ENCODE assay signal across 8 cellular contexts in the genomic region with DNA sequence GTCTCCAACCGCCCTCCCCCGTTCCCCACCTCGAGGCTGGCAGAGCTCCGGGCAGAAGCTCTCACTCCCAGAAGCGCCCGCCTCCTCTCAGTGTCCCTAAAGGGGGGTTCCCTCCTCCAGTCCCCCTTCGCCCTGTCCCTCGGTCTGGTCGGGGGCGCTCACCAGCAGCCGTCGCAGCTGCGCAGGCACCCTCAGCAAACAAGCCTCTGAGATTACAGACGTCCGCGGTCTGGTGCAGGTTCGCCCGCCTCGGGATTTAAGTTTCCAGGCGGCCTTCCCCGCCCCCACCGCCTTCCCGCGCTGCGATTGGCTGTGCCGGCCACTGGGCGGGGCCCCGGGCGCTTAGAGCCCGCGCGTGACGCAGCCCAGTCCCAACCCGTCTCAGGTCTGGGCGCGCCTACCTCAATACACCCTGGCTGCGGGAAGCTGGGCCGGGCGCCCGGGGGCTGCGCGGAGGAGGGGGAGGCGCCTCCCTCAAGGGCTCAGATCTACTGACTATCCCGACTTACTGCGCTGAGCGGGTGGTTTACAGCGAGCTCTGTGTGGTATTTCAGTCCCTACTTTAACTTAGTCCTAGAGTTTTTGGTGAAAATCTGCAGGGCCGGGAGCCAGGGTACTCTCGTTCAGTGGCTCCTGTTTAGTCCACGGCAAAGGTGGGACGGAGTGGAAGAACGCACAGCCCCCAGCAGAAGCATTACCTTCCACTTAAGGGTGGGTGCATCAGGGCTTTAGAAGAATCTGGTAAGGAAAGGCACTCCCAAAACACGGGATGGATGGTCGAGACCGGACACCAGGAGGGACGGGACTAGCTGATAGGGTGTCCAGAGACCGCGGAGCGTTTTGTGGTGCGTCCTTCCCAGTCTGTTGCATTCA. TPM values are rescaled to one million over a fixed set of nuclear protein-coding genes. Genes with fewer than 3 reads are reported as not detected.
A peak's percentile ranks its signal among the peaks of the same experiment; 100 is the strongest.
DNase-seq lines count a peak whose midpoint lies in the region; ATAC-seq and TF ChIP-seq lines count a peak whose summit lies in the region.

A gene (minus strand): TSS at position 234 of the 873 bp plus-strand sequence. CDS start 1,099 bp downstream, outside the sequence.

- H3K4me3 ChIP-seq in adipocyte (ENCODE audit: low read length) (peak within 1 kb of the TSS; percentile 83), left ventricle myocardium inferior (peak within 1 kb of the TSS; percentile 76), prostate gland (peak within 1 kb of the TSS; percentile 36 to 52)

- H3K4me1 ChIP-seq in adipocyte (ENCODE audit: control insufficient read depth, insufficient read depth, low read length) (no peaks in the 10 kb centered on the region), left ventricle myocardium inferior (peaks cover 14% of the 10 kb centered on the region), prostate gland (replicated peaks) (no peaks in the 10 kb centered on the region)

- TF ChIP-seq POLR2A in prostate gland (IDR thresholded peaks at IDR 0.05): peak; percentile 79

- H3K9ac ChIP-seq in adipocyte (ENCODE audit: low read length): no peak within 1 kb of the TSS

- TF ChIP-seq CTCF in left ventricle myocardium inferior (IDR thresholded peaks at IDR 0.05; ENCODE audit: borderline replicate concordance): no peak
- TF ChIP-seq CTCF in prostate gland (IDR thresholded peaks at IDR 0.05): peak in 2 of 4 experiments; percentile 14 to 32

- WGBS in prostate gland: 1% methylated on average over 58 of the region's 60 CpGs

- peak; percentile 22 for DNase-seq in GM04503 (ENCODE audit: low read depth)
- DNase-seq in NCI-H1092 treated with DMSO at 0.1 percent for 48 hours (lab: John Stamatoyannopoulos, UW): peak; percentile 94
- DNase-seq in SW 1271 (lab: John Stamatoyannopoulos, UW): peak; percentile 57 to 88
- peak; percentile 93 for DNase-seq in adipocyte (ENCODE audit: low read depth)
- peak; percentile 85 for DNase-seq in left ventricle myocardium inferior
- peak; percentile 91 for DNase-seq in prostate gland (ENCODE audit: low spot score)
- peak; percentile 84 for DNase-seq in ureter (ENCODE audit: low spot score)

- H3K27ac ChIP-seq in left ventricle myocardium inferior (replicated peaks) (no peak within 1 kb of the TSS), prostate gland (peak within 1 kb of the TSS in 1 of 2 donors; percentile 39)

- intact Hi-C loops in left ventricle myocardium inferior (cut with micrococcal nuclease): no loop called here
- intact Hi-C loops in prostate gland (cut with DNase I): no loop called here

- ATAC-seq in HG02588 (IDR thresholded peaks at IDR 0.05; ENCODE audit: unreplicated experiment): peak; percentile 98

- H3K36me3 ChIP-seq in adipocyte (ENCODE audit: control insufficient read depth, insufficient read depth, low read length, severe bottlenecking) (no peaks in the 10 kb centered on the region), left ventricle myocardium inferior (no peaks in the 10 kb centered on the region), prostate gland (no peaks in the 10 kb centered on the region)

- peaks cover 5% of the 10 kb centered on the region for H3K9me3 ChIP-seq in adipocyte (ENCODE audit: control insufficient read depth, low read length)
- H3K9me3 ChIP-seq in left ventricle myocardium inferior (replicated peaks): peaks cover 4% of the 10 kb centered on the region
- H3K9me3 ChIP-seq in prostate gland: no peaks in the 10 kb centered on the region

- H3K27me3 ChIP-seq in adipocyte (replicated peaks; ENCODE audit: control insufficient read depth, insufficient read depth, low read length) (peaks cover 24% of the 10 kb centered on the region), left ventricle myocardium inferior (ENCODE audit: low read depth) (peaks cover 67% of the 10 kb centered on the region), prostate gland (replicated peaks; ENCODE audit: insufficient read depth) (no peaks in the 10 kb centered on the region)

RNA-seq across cellular contexts. Expression of the gene that starts here (rescaled TPM):
- total RNA-seq in left ventricle myocardium inferior: 0.14 TPM
- 100 to 1,000 TPM in 1 of 2 donors, 1 to 10 TPM in 1; 1.3 to 277 TPM for total RNA-seq in prostate gland
- total RNA-seq in ureter: not detected

Comparison
In these comparisons a context has a peak if more than half of its experiments do, and no peak if none do; other contexts are left out.
1. Peak in DNase-seq and H3K4me3 ChIP-seq in left ventricle myocardium inferior; RNA of the gene not detected or under 1 TPM.
2. Peak in DNase-seq in ureter; RNA of the gene not detected or under 1 TPM.
3. DNase-seq: peak in every context shown above with its lines; median percentile 94 in NCI-H1092 treated with DMSO at 0.1 percent for 48 hours; 93 in adipocyte; 91 in prostate gland; 85 in left ventricle myocardium inferior; 84 in ureter; 72 in SW 1271; 22 in GM04503.